ENCODE assay signal across 8 cellular contexts in genomic region chr6:34697544-34697836, GRCh38. TPM values are rescaled to one million over a fixed set of nuclear protein-coding genes. Genes with fewer than 3 reads are reported as not detected.
DNase-seq lines count a peak whose midpoint lies in the region; ATAC-seq and TF ChIP-seq lines count a peak whose summit lies in the region.

No MANE protein-coding gene starts in this region.

- H3K9me3 ChIP-seq in heart left ventricle (no peaks in the 10 kb centered on the region), ascending aorta (no peaks in the 10 kb centered on the region), lower lobe of right lung (no peaks in the 10 kb centered on the region), upper lobe of right lung (no peaks in the 10 kb centered on the region)

- TF ChIP-seq POLR2A in heart left ventricle (IDR thresholded peaks at IDR 0.05): no peak

- H3K4me3 ChIP-seq in heart left ventricle (peak overlapping the region in 11 of 12 donors; percentile 81 to 99 (median 93)), ascending aorta (peak overlapping the region; percentile 76 to 82), lower lobe of right lung (peak overlapping the region; percentile 97), upper lobe of right lung (peak overlapping the region; percentile 98)

- H3K27me3 ChIP-seq in heart left ventricle (no peaks in the 10 kb centered on the region), ascending aorta (no peaks in the 10 kb centered on the region), lower lobe of right lung (ENCODE audit: low read depth) (no peaks in the 10 kb centered on the region), upper lobe of right lung (no peaks in the 10 kb centered on the region)

- DNase-seq in heart left ventricle (no peak), Right ventricle myocardium superior (no peak), ascending aorta (ENCODE audit: low spot score in 2 of 2) (no peak), lower lobe of right lung (no peak), upper lobe of right lung (no peak), KG1 (lab: John Stamatoyannopoulos, UW) (no peak)

- 54 to 71% (median 64%) methylated on average over 5 of the region's 5 CpGs for WGBS in heart left ventricle, 4 donors

- H3K4me1 ChIP-seq in heart left ventricle: peaks cover 7 to 41% (median 27%) of the 10 kb centered on the region in 12 donors
- H3K4me1 ChIP-seq in ascending aorta: peaks cover 10 to 18% of the 10 kb centered on the region in 2 donors
- H3K4me1 ChIP-seq in lower lobe of right lung: peaks cover 33% of the 10 kb centered on the region
- H3K4me1 ChIP-seq in upper lobe of right lung: peaks cover 16% of the 10 kb centered on the region

- ATAC-seq in heart left ventricle (no peak), Right ventricle myocardium superior (ENCODE audit: poor library complexity) (no peak), lower lobe of right lung (no peak), upper lobe of right lung (no peak), GM21360 (IDR thresholded peaks at IDR 0.05; ENCODE audit: unreplicated experiment) (no peak), HG03108 (IDR thresholded peaks at IDR 0.05; ENCODE audit: unreplicated experiment) (no peak)

- peak overlapping the region in 9 of 12 donors; percentile 89 to 99 (median 96) for H3K27ac ChIP-seq in heart left ventricle
- peak overlapping the region; percentile 86 to 88 for H3K27ac ChIP-seq in ascending aorta
- peak overlapping the region; percentile 96 for H3K27ac ChIP-seq in lower lobe of right lung
- H3K27ac ChIP-seq in upper lobe of right lung: peak overlapping the region; percentile 96

- intact Hi-C loops in heart left ventricle (cut with DNase I): loop anchor here in 8 of 10 donors (2.0 to 10.0 kb wide), 5 partner anchors 40 to 173 kb away; partner anchors contain the start of gene SNRPC (in 7 of the 8)
- intact Hi-C loops in Right ventricle myocardium superior (cut with DNase I): no loop called here
- intact Hi-C loops in ascending aorta (cut with DNase I): loop anchor here (1.0 to 10.0 kb wide), 7 partner anchors 41 to 1125 kb away; partner anchors contain the start of genes ANKS1A, HMGA1, SNRPC and TAF11
- intact Hi-C loops in lower lobe of right lung (cut with DNase I): no loop called here
- intact Hi-C loops in upper lobe of right lung (cut with DNase I): no loop called here

- TF ChIP-seq CTCF in heart left ventricle (IDR thresholded peaks at IDR 0.05): no peak
- TF ChIP-seq CTCF in ascending aorta (IDR thresholded peaks at IDR 0.05): no peak
- no peak for TF ChIP-seq CTCF in lower lobe of right lung (IDR thresholded peaks at IDR 0.05)
- no peak for TF ChIP-seq CTCF in upper lobe of right lung (IDR thresholded peaks at IDR 0.05)

- H3K36me3 ChIP-seq in heart left ventricle: no peaks in the 10 kb centered on the region
- no peaks in the 10 kb centered on the region for H3K36me3 ChIP-seq in ascending aorta
- H3K36me3 ChIP-seq in lower lobe of right lung: no peaks in the 10 kb centered on the region
- H3K36me3 ChIP-seq in upper lobe of right lung: no peaks in the 10 kb centered on the region

RNA-seq across cellular contexts. Expression of gene ILRUN, which starts 0.9 kb away (rescaled TPM):
- total RNA-seq in heart left ventricle: 100 to 1,000 TPM in 8 of 9 donors, 10 to 100 TPM in 1; 91.2 to 191 (median 116) TPM
- polyA plus RNA-seq in heart left ventricle: 100 to 1,000 TPM in 1 of 2 donors, 10 to 100 TPM in 1; 95.4 to 150 TPM
- 132 TPM for total RNA-seq in Right ventricle myocardium superior
- total RNA-seq in ascending aorta: 69.6 TPM
- total RNA-seq in lower lobe of right lung: 90.3 TPM
- 101 TPM for total RNA-seq in upper lobe of right lung

RNA-seq across cellular contexts. Expression of gene SNRPC, which starts 59.8 kb away (rescaled TPM):
- total RNA-seq in heart left ventricle: 100 to 1,000 TPM; 122 to 223 (median 148) TPM
- polyA plus RNA-seq in heart left ventricle: 100 to 1,000 TPM; 210 to 286 TPM
- total RNA-seq in Right ventricle myocardium superior: 164 TPM
- 113 TPM for total RNA-seq in ascending aorta
- total RNA-seq in lower lobe of right lung: 61.6 TPM
- total RNA-seq in upper lobe of right lung: 53.5 TPM

Comparison
In these comparisons a context has a peak if more than half of its experiments do, and no peak if none do; other contexts are left out.
1. intact Hi-C loops: an anchor here in heart left ventricle (2.0 to 10.0 kb wide) and ascending aorta (1.0 to 10.0 kb wide); none called in Right ventricle myocardium superior, lower lobe of right lung and upper lobe of right lung.